11 cellular contexts compared by ENCODE assay signal in genomic region chr20:47241345-47241781, GRCh38.
DNase-seq lines count a peak whose midpoint lies in the region; ATAC-seq and TF ChIP-seq lines count a peak whose summit lies in the region.
"Had no signal": no experiment of that assay in that cellular context is flagged by ENCODE, and none has a peak within 500 bp of the region (broad histone marks: within the 10 kb centered on the region; RNA-seq: fewer than 3 reads in every experiment).

No MANE protein-coding gene starts in this region.

- no peaks in the 10 kb centered on the region for H3K27me3 ChIP-seq in IMR-90 (ENCODE audit: control insufficient read depth, insufficient read depth, low read length)

- TF ChIP-seq CTCF in IMR-90 (conservative IDR thresholded peaks at IDR 0.05; ENCODE audit: low read depth, low read length) (no peak), cardiac fibroblast (IDR thresholded peaks at IDR 0.05; ENCODE audit: low read depth, low read length) (no peak), mucosa of descending colon (IDR thresholded peaks at IDR 0.05) (no peak)

- POLR2A ChIA-PET in IMR-90 (lab: Charles Lee; ENCODE audit: unreplicated experiment): interaction anchor here (0.6 to 0.7 kb wide), 3 partner anchors 144 to 1338 kb away, joined by 4 to 14 read pairs (median 8); no protein-coding TSS in a partner anchor

- H4K91ac ChIP-seq in IMR-90 (ENCODE audit: insufficient read depth, low read depth, low read length): peak overlapping the region; percentile 81

- peak overlapping the region; percentile 77 for H2AFZ ChIP-seq in IMR-90 (replicated peaks; ENCODE audit: low read length, poor library complexity)

- H2AK5ac ChIP-seq in IMR-90 (ENCODE audit: low read depth, low read length): peak overlapping the region; percentile 97

- peak overlapping the region; percentile 89 for H2BK120ac ChIP-seq in IMR-90 (ENCODE audit: low read depth, low read length)

- dilution Hi-C loops in IMR-90 (cut with HindIII; ENCODE audit: low sequenced_read_pairs, unreplicated experiment): no loop called here

- peak overlapping the region; percentile 94 for H2BK5ac ChIP-seq in IMR-90 (ENCODE audit: low read depth, low read length, poor library complexity, severe bottlenecking)

- H3K27ac ChIP-seq in IMR-90 (ENCODE audit: insufficient read depth, low read length): peak overlapping the region; percentile 98

- peak overlapping the region; percentile 68; the same call in 1 of the 2 replicates for H3K18ac ChIP-seq in IMR-90 (ENCODE audit: low read depth, low read length)

- peak overlapping the region; percentile 81; the same call in 1 of the 2 replicates for H2BK20ac ChIP-seq in IMR-90 (ENCODE audit: low read depth, low read length)

- H3K79me1 ChIP-seq in IMR-90 (ENCODE audit: low read depth in 1 of 2, low read length in 2 of 2): peaks cover 38 to 50% of the 10 kb centered on the region in 2 experiments

- H3K4me3 ChIP-seq in IMR-90 (ENCODE audit: insufficient read depth, low read depth, low read length) (no peak overlapping the region), cardiac fibroblast (replicated peaks in 1 of 2; ENCODE audit: low read depth in 2 of 2, low read length in 2 of 2) (no peak overlapping the region), mucosa of descending colon (no peak overlapping the region)

- peak overlapping the region; percentile 95; the same call in 1 of the 2 replicates for H3K23ac ChIP-seq in IMR-90 (ENCODE audit: low read depth, low read length)

- in situ Hi-C loops in IMR-90 (cut with MboI; ENCODE audit: low sequenced_read_pairs): no loop called here

- peak overlapping the region; percentile 67; the same call in 1 of the 2 replicates for H4K5ac ChIP-seq in IMR-90 (ENCODE audit: low read depth, low read length)

- H3K9me1 ChIP-seq in IMR-90 (ENCODE audit: insufficient read depth, low read length): peaks cover 22% of the 10 kb centered on the region

- WGBS in IMR-90 (ENCODE audit: extremely low coverage in 2 of 2, insufficient read length in 1 of 2), 2 experiments: 0% methylated on average over 3 of the region's 8 CpGs; no CpG with 5 or more reads in 1 of the 2 experiments

- H3K9me3 Mint-ChIP-seq in activated naive CD4-positive, alpha-beta T cell treated with anti-CD3 and anti-CD28 coated beads for 36 hours: no peaks in the 10 kb centered on the region

- H3K4me1 ChIP-seq in IMR-90 (ENCODE audit: control insufficient read depth, insufficient read depth, low read length): peaks cover 15% of the 10 kb centered on the region
- H3K4me1 ChIP-seq in mucosa of descending colon (ENCODE audit: low read depth): peaks cover 3% of the 10 kb centered on the region

- peaks cover 26% of the 10 kb centered on the region for H3K36me3 Mint-ChIP-seq in activated naive CD4-positive, alpha-beta T cell treated with anti-CD3 and anti-CD28 coated beads for 36 hours (ENCODE audit: low read depth)

- TF ChIP-seq POLR2A in IMR-90 (IDR thresholded peaks at IDR 0.05; ENCODE audit: low read depth, low read length): no peak

- ATAC-seq in IMR-90 (ENCODE audit: low read depth) (peak; percentile 93), mucosa of descending colon (peak; percentile 15)

- H3K4me3 Mint-ChIP-seq in activated naive CD4-positive, alpha-beta T cell treated with anti-CD3 and anti-CD28 coated beads for 36 hours: no peak overlapping the region

- H3K4me1 Mint-ChIP-seq in activated naive CD4-positive, alpha-beta T cell treated with anti-CD3 and anti-CD28 coated beads for 36 hours (ENCODE audit: low read depth): no peaks in the 10 kb centered on the region

- H3K9ac ChIP-seq in IMR-90 (ENCODE audit: low read depth, low read length): no peak overlapping the region

- intact Hi-C loops in IMR-90 (cut with micrococcal nuclease) (no loop called here), mucosa of descending colon (cut with DNase I, micrococcal nuclease) (no loop called here)
- intact Hi-C loops in activated naive CD4-positive, alpha-beta T cell treated with anti-CD3 and anti-CD28 coated beads for 36 hours (cut with micrococcal nuclease): no loop called here

- TF ChIP-seq RAD21 in IMR-90 (IDR thresholded peaks at IDR 0.05; ENCODE audit: low read length): no peak

- H3K27me3 Mint-ChIP-seq in activated naive CD4-positive, alpha-beta T cell treated with anti-CD3 and anti-CD28 coated beads for 36 hours (ENCODE audit: low read depth): no peaks in the 10 kb centered on the region

- DNase-seq in AG08396 (ENCODE audit: low spot score) (peak; percentile 41), IMR-90 (peak; percentile 99), cardiac fibroblast (ENCODE audit: low read depth in 2 of 2) (peak; percentile 97 to 98), mucosa of descending colon (no peak), LoVo (ENCODE audit: low spot score) (no peak), UCSD-AML1 (lab: John Stamatoyannopoulos, UW; ENCODE audit: unreplicated experiment) (no peak)
- no peak for DNase-seq in activated CD8-positive, alpha-beta memory T cell treated with anti-CD3 and anti-CD28 coated beads for 24 hours
- DNase-seq in activated naive CD4-positive, alpha-beta T cell treated with anti-CD3 and anti-CD28 coated beads for 36 hours: no peak
- DNase-seq: AML-193; NCI-H774; stimulated activated naive CD4-positive, alpha-beta T cell had no signal

- peak overlapping the region; percentile 95 for H3K4ac ChIP-seq in IMR-90 (ENCODE audit: low read depth, low read length)

- H3K36me3 ChIP-seq in IMR-90 (ENCODE audit: control insufficient read depth, insufficient read depth, low read length): peaks cover 24% of the 10 kb centered on the region
- H3K36me3 ChIP-seq in mucosa of descending colon (ENCODE audit: low read depth): no peaks in the 10 kb centered on the region

- H2BK15ac ChIP-seq in IMR-90 (ENCODE audit: low read depth, low read length): peak overlapping the region; percentile 91; the same call in 1 of the 3 replicates

- H3K56ac ChIP-seq in IMR-90 (ENCODE audit: extremely low read depth, insufficient read depth, low read length): peak overlapping the region; percentile 69; the same call in 1 of the 2 replicates

- peak overlapping the region; percentile 73; the same call in 1 of the 2 replicates for H3K14ac ChIP-seq in IMR-90 (replicated peaks; ENCODE audit: low read depth, low read length)

- BruUV-seq in IMR-90 (replicated peaks; lab: Mats Ljungman, UMichigan): no TSS peak

- CTCF ChIA-PET in IMR-90 (lab: Yijun Ruan, JAX): interaction anchor here (2.4 kb wide), 1 partner anchor 143 kb away, joined by 14 read pairs; no protein-coding TSS in a partner anchor
- CTCF ChIA-PET in activated naive CD4-positive, alpha-beta T cell treated with anti-CD3 and anti-CD28 coated beads for 36 hours (lab: Charles Lee): interaction anchor here (0.5 kb wide), 2 partner anchors 123 to 287 kb away, joined by 3 read pairs; no protein-coding TSS in a partner anchor

- no peak overlapping the region for H3K27ac Mint-ChIP-seq in activated naive CD4-positive, alpha-beta T cell treated with anti-CD3 and anti-CD28 coated beads for 36 hours

- H4K8ac ChIP-seq in IMR-90 (ENCODE audit: low read depth in 2 of 2, low read length in 2 of 2): peak overlapping the region in 1 of 2 experiments; percentile 93; a peak in 1 of 4 replicates

- H3K9me3 ChIP-seq in IMR-90 (ENCODE audit: control insufficient read depth, insufficient read depth, low read length): no peaks in the 10 kb centered on the region
- no peaks in the 10 kb centered on the region for H3K9me3 ChIP-seq in mucosa of descending colon

- peak overlapping the region; percentile 75 for H2AK9ac ChIP-seq in IMR-90 (replicated peaks; ENCODE audit: low read depth, low read length, poor library complexity)

- H4K20me1 ChIP-seq in IMR-90 (ENCODE audit: insufficient read depth, low read length): peaks cover 3% of the 10 kb centered on the region

- H3K4me2 ChIP-seq in IMR-90 (ENCODE audit: low read depth, low read length): peak overlapping the region; percentile 27; the same call in 1 of the 2 replicates

TF ChIP-seq in IMR-90, 13 proteins besides CTCF, POLR2A, EP300 and RAD21:
- TF ChIP-seq, protein P1, sequence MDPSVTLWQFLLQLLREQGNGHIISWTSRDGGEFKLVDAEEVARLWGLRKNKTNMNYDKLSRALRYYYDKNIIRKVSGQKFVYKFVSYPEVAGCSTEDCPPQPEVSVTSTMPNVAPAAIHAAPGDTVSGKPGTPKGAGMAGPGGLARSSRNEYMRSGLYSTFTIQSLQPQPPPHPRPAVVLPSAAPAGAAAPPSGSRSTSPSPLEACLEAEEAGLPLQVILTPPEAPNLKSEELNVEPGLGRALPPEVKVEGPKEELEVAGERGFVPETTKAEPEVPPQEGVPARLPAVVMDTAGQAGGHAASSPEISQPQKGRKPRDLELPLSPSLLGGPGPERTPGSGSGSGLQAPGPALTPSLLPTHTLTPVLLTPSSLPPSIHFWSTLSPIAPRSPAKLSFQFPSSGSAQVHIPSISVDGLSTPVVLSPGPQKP (IDR thresholded peaks at IDR 0.05; ENCODE audit: borderline replicate concordance, low read depth, low read length): no peak
- no peak for TF ChIP-seq NFE2L2 (IDR thresholded peaks at IDR 0.05; ENCODE audit: low read depth, low read length)
- peak; percentile 79 for TF ChIP-seq RCOR1 (IDR thresholded peaks at IDR 0.05; ENCODE audit: insufficient replicate concordance, low read length)
- peak; percentile 28; the same call in 1 of the 2 replicates for TF ChIP-seq BHLHE40 (IDR thresholded peaks at IDR 0.05; ENCODE audit: low read depth, low read length)
- TF ChIP-seq MAFK (IDR thresholded peaks at IDR 0.05; ENCODE audit: low read depth, low read length): peak; percentile 28; the same call in 1 of the 2 replicates
- TF ChIP-seq SMC3 (IDR thresholded peaks at IDR 0.05; ENCODE audit: low read depth, low read length): 0 out of 2 replicates have a peak, but pooled peaks have one; percentile 16
- peak; percentile 48; the same call in 1 of the 2 replicates for TF ChIP-seq MAZ (IDR thresholded peaks at IDR 0.05; ENCODE audit: borderline replicate concordance, low read depth, low read length)
- peak; percentile 71; the same call in 1 of the 2 replicates for TF ChIP-seq FOS (IDR thresholded peaks at IDR 0.05; ENCODE audit: low read depth, low read length)
- TF ChIP-seq MXI1 (IDR thresholded peaks at IDR 0.05; ENCODE audit: borderline replicate concordance, low read depth, low read length): no peak
- peak; percentile 56; the same call in 1 of the 2 replicates for TF ChIP-seq CEBPB (IDR thresholded peaks at IDR 0.05; ENCODE audit: low read depth, low read length)
- TF ChIP-seq USF2 (IDR thresholded peaks at IDR 0.05; ENCODE audit: low read depth, low read length): no peak
- peak; percentile 25; the same call in 1 of the 2 replicates for TF ChIP-seq RFX5 (IDR thresholded peaks at IDR 0.05; ENCODE audit: low read depth, low read length)
- TF ChIP-seq CHD1 (IDR thresholded peaks at IDR 0.05; ENCODE audit: low read depth, low read length): no peak

Comparison
In these comparisons a context has a peak if more than half of its experiments do, and no peak if none do; other contexts are left out.
1. DNase-seq: peak in AG08396 (single experiment), IMR-90 (single experiment) and cardiac fibroblast (2 of 2); none in mucosa of descending colon (0 of 3), activated CD8-positive, alpha-beta memory T cell treated with anti-CD3 and anti-CD28 coated beads for 24 hours (single experiment), activated naive CD4-positive, alpha-beta T cell treated with anti-CD3 and anti-CD28 coated beads for 36 hours (single experiment), LoVo (single experiment) and UCSD-AML1 (single experiment).